11 cellular contexts compared by ENCODE assay signal in the genomic region with DNA sequence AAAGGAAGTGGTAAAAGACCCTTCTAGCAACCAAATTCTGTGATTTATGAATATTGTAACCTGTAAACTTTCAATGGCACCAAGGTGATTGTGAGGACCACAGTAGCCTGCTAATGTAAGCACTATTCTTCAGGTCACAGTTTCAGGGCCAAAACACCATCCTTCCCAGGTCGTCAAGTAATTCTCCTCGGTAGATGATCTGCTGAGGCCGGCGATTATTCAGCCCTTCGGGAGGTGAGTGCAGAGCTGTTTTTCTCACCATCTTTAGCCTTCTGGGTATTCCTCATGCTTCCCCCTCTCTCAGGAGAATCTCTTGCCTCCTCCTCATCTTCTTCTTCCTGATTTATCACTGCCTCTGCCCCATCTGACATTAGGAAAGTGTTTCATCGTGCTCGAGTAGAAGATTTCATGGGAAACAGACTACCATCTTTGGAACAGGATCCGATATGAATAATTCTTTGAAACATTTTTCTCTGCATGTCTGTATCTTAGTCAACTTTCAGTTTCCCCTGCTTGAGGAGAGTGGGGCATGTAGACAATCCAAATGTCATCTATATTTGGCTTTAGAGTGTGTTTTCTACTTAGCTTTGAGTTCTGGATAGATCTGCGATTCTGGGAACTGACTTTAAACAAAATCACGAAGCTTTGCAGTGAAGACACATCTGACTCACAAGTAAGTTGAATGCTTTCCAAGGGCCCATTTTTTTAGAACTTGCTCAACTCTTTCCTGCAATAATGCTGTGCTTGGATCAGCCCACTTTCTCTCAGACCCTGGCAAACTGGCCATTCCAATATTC.
DNase-seq lines count a peak whose midpoint lies in the region; ATAC-seq, FAIRE-seq and TF ChIP-seq lines count a peak whose summit lies in the region.
"Had no signal": no experiment of that assay in that cellular context is flagged by ENCODE, and none has a peak within 500 bp of the region (broad histone marks: within the 10 kb centered on the region; RNA-seq: fewer than 3 reads in every experiment).

No MANE protein-coding gene starts in this region.

- CTCF ChIA-PET in AG04449 (lab: Yijun Ruan, JAX) (interaction anchor here (1.6 to 1.9 kb wide), 3 partner anchors 18 to 118 kb away, joined by 4 read pairs; no protein-coding TSS in a partner anchor), HEK293T (lab: Yijun Ruan, JAX) (no interaction called here)

- TF ChIP-seq EP300 in esophagus muscularis mucosa (IDR thresholded peaks at IDR 0.05): peak; percentile 53

- POLR2A ChIA-PET in AG04449 (lab: Yijun Ruan, JAX): interaction anchor here (0.5 to 1.8 kb wide), 5 partner anchors 14 to 1613 kb away, joined by 3 to 4 read pairs (median 3); no protein-coding TSS in a partner anchor
- POLR2A ChIA-PET in HEK293T (lab: Yijun Ruan, JAX): no interaction called here

- H3K79me2 ChIP-seq in osteoblast (ENCODE audit: insufficient read depth, low read length): no peaks in the 10 kb centered on the region

- intact Hi-C loops in esophagus muscularis mucosa (cut with DNase I): no loop called here

- H3K27ac ChIP-seq in esophagus muscularis mucosa (replicated peaks in 1 of 4) (peak overlapping the region; percentile 77 to 88 (median 81)), osteoblast (ENCODE audit: low read depth, low read length) (peak overlapping the region; percentile 98)

- WGBS in esophagus muscularis mucosa: 45% methylated on average over 10 of the region's 10 CpGs

- ATAC-seq in GM19455 (IDR thresholded peaks at IDR 0.05; ENCODE audit: unreplicated experiment) (no peak), GM21447 (IDR thresholded peaks at IDR 0.05; ENCODE audit: unreplicated experiment) (no peak)

- peak; percentile 95 for DNase-seq in AG04449 (ENCODE audit: low read depth, low spot score)
- DNase-seq in RCC 7860 (ENCODE audit: low spot score): peak; percentile 69
- no peak for DNase-seq in esophagus muscularis mucosa (ENCODE audit: extremely low spot score)
- peak; percentile 82 for DNase-seq in osteoblast (ENCODE audit: insufficient read length, low spot score, missing footprints)
- no peak for DNase-seq in HEK293T (ENCODE audit: extremely low spot score)
- DNase-seq in LoVo (ENCODE audit: low spot score): no peak
- DNase-seq: DND-41, naive B cell, NCI-H510A treated with DMSO at 0.1 percent for 48 hours had no signal

- H3K9me3 ChIP-seq in esophagus muscularis mucosa: no peaks in the 10 kb centered on the region
- no peaks in the 10 kb centered on the region for H3K9me3 ChIP-seq in osteoblast (ENCODE audit: low read depth, low read length)

- H3K36me3 ChIP-seq in esophagus muscularis mucosa: no peaks in the 10 kb centered on the region
- no peaks in the 10 kb centered on the region for H3K36me3 ChIP-seq in osteoblast (ENCODE audit: insufficient read depth, low read length)

- peak overlapping the region; percentile 73 for H2AFZ ChIP-seq in osteoblast (ENCODE audit: low read length)

- H3K27me3 ChIP-seq in esophagus muscularis mucosa (no peaks in the 10 kb centered on the region), osteoblast (ENCODE audit: insufficient read depth, low read length) (no peaks in the 10 kb centered on the region)

- no peaks in the 10 kb centered on the region for H4K20me1 ChIP-seq in osteoblast (ENCODE audit: insufficient read depth, low read length)

- FAIRE-seq in RCC 7860 (lab: Jason Lieb, UNC): no peak

- H3K4me2 ChIP-seq in osteoblast (ENCODE audit: insufficient read depth, low read length): peak overlapping the region; percentile 85

- TF ChIP-seq POLR2A in esophagus muscularis mucosa (IDR thresholded peaks at IDR 0.05; ENCODE audit: low read depth): no peak

- H3K4me3 ChIP-seq in AG04449 (ENCODE audit: low read depth, low read length) (no peak overlapping the region; the same call in 1 of the 2 replicates), esophagus muscularis mucosa (peak overlapping the region; percentile 28 to 45 (median 36)), osteoblast (ENCODE audit: insufficient read depth, low read length) (peak overlapping the region; percentile 57)

- TF ChIP-seq CTCF in AG04449 (IDR thresholded peaks at IDR 0.05; ENCODE audit: insufficient read depth, low read length, missing control alignments) (no peak), esophagus muscularis mucosa (IDR thresholded peaks at IDR 0.05) (no peak), osteoblast (IDR thresholded peaks at IDR 0.05; ENCODE audit: extremely low read depth, low read depth, low read length) (no peak)

- peaks cover 20 to 46% (median 28%) of the 10 kb centered on the region in 4 donors for H3K4me1 ChIP-seq in esophagus muscularis mucosa
- H3K4me1 ChIP-seq in osteoblast (ENCODE audit: insufficient read depth, low read length): peaks cover 53% of the 10 kb centered on the region

TF ChIP-seq in HEK293T, 16 proteins besides CTCF, POLR2A, EP300 and RAD21:
- no peak for TF ChIP-seq LEF1 (IDR thresholded peaks at IDR 0.05; ENCODE audit: borderline replicate concordance)
- TF ChIP-seq TARDBP (IDR thresholded peaks at IDR 0.05): no peak
- no peak for TF ChIP-seq ARNT (IDR thresholded peaks at IDR 0.05)
- no peak for TF ChIP-seq FOXA1 (IDR thresholded peaks at IDR 0.05)
- TF ChIP-seq PKNOX1 (IDR thresholded peaks at IDR 0.05): no peak
- no peak for TF ChIP-seq FOXM1 (IDR thresholded peaks at IDR 0.05; ENCODE audit: borderline replicate concordance)
- TF ChIP-seq SP1 (IDR thresholded peaks at IDR 0.05): no peak
- TF ChIP-seq SUZ12 (IDR thresholded peaks at IDR 0.05): no peak
- no peak for TF ChIP-seq ELF4 (IDR thresholded peaks at IDR 0.05)
- no peak for TF ChIP-seq L3MBTL2 (conservative IDR thresholded peaks at IDR 0.05)
- no peak for TF ChIP-seq NFRKB (IDR thresholded peaks at IDR 0.05)
- no peak for TF ChIP-seq FOXK2 (IDR thresholded peaks at IDR 0.05)
- TF ChIP-seq BHLHE40 (IDR thresholded peaks at IDR 0.05; ENCODE audit: borderline replicate concordance): no peak

Comparison
In these comparisons a context has a peak if more than half of its experiments do, and no peak if none do; other contexts are left out.
1. DNase-seq: peak in AG04449 (single experiment), RCC 7860 (single experiment) and osteoblast (single experiment); none in esophagus muscularis mucosa (single experiment), HEK293T (single experiment) and LoVo (single experiment).